14 cellular contexts compared by ENCODE assay signal in genomic region chr5:68225911-68226563, GRCh38. TPM values are rescaled to one million over a fixed set of nuclear protein-coding genes. Genes with fewer than 3 reads are reported as not detected.
DNase-seq lines count a peak whose midpoint lies in the region; ATAC-seq and TF ChIP-seq lines count a peak whose summit lies in the region.
"Had no signal": no experiment of that assay in that cellular context is flagged by ENCODE, and none has a peak within 500 bp of the region (broad histone marks: within the 10 kb centered on the region; RNA-seq: fewer than 3 reads in every experiment).

No MANE protein-coding gene starts in this region.

- peak in 1 of 2 donors; percentile 43 for ATAC-seq in upper lobe of left lung (ENCODE audit: low FRiP score in 2 of 2)
- ATAC-seq in HG03045 (IDR thresholded peaks at IDR 0.05; ENCODE audit: unreplicated experiment), result no peak

- H3K36me3 Mint-ChIP-seq in activated naive CD4-positive, alpha-beta T cell treated with anti-CD3 and anti-CD28 coated beads, Interleukin-2, amount 50 U/mL, for 24 hours, result peaks cover 11% of the 10 kb centered on the region

- no peak for DNase-seq in activated naive CD4-positive, alpha-beta T cell (lab: John Stamatoyannopoulos, UW)
- DNase-seq in mucosa of gallbladder (ENCODE audit: low spot score) (peak; percentile 70), upper lobe of left lung (no peak), NOMO-1 treated with dmso at 0.1 percent for 144 hours (lab: John Stamatoyannopoulos, UW; ENCODE audit: unreplicated experiment) (no peak), RPMI8226 (no peak)
- DNase-seq: ACHN; activated CD4-positive, alpha-beta T cell treated with anti-CD3 and anti-CD28 coated beads for 4 hours; activated naive CD4-positive, alpha-beta T cell treated with anti-CD3 and anti-CD28 coated beads, Interleukin-2, amount 50 U/mL, for 16 hours; GF-D8; occipital lobe had no signal

- 67 to 84% methylated on average over 15 of the region's 15 CpGs for WGBS in upper lobe of left lung, 2 donors

- H3K9me3 ChIP-seq in duodenal mucosa (ENCODE audit: control insufficient read depth in 1 of 2, low read length in 2 of 2), result peaks cover 2 to 3% of the 10 kb centered on the region in 2 donors
- no peaks in the 10 kb centered on the region for H3K9me3 ChIP-seq in upper lobe of left lung

- H3K27ac ChIP-seq in duodenal mucosa (ENCODE audit: low read depth, low read length) (no peak overlapping the region), upper lobe of left lung (peak overlapping the region; percentile 4 to 72 (median 30))
- H3K27ac ChIP-seq: KMS-11 had no signal

- TF ChIP-seq EP300 in upper lobe of left lung (IDR thresholded peaks at IDR 0.05), result no peak

- H3K4me1 Mint-ChIP-seq in activated naive CD4-positive, alpha-beta T cell treated with anti-CD3 and anti-CD28 coated beads, Interleukin-2, amount 50 U/mL, for 24 hours, result peaks cover 99% of the 10 kb centered on the region

- no peak overlapping the region for H3K4me3 Mint-ChIP-seq in activated naive CD4-positive, alpha-beta T cell treated with anti-CD3 and anti-CD28 coated beads, Interleukin-2, amount 50 U/mL, for 24 hours

- H3K9ac ChIP-seq in duodenal mucosa (ENCODE audit: low read depth in 1 of 2, low read length in 2 of 2), result peak overlapping the region in 1 of 2 donors; percentile 27
- H3K9ac ChIP-seq: KMS-11 had no signal

- H3K4me1 ChIP-seq in duodenal mucosa (ENCODE audit: control insufficient read depth in 1 of 2, insufficient read depth in 2 of 2, low read length in 2 of 2) (peaks cover 73 to 84% of the 10 kb centered on the region in 2 donors), upper lobe of left lung (peaks cover 29 to 38% (median 36%) of the 10 kb centered on the region in 4 donors)

- H3K4me3 ChIP-seq in duodenal mucosa (ENCODE audit: low read depth in 1 of 2, low read length in 2 of 2), result peak overlapping the region; percentile 48 to 54
- no peak overlapping the region for H3K4me3 ChIP-seq in upper lobe of left lung

- H3K27ac Mint-ChIP-seq in activated naive CD4-positive, alpha-beta T cell treated with anti-CD3 and anti-CD28 coated beads, Interleukin-2, amount 50 U/mL, for 24 hours, result peak overlapping the region; percentile 46

- no peak for TF ChIP-seq CTCF in upper lobe of left lung (IDR thresholded peaks at IDR 0.05)

- no peaks in the 10 kb centered on the region for H3K9me3 Mint-ChIP-seq in activated naive CD4-positive, alpha-beta T cell treated with anti-CD3 and anti-CD28 coated beads, Interleukin-2, amount 50 U/mL, for 24 hours

- peaks cover 17 to 21% of the 10 kb centered on the region in 2 donors for H3K36me3 ChIP-seq in duodenal mucosa (ENCODE audit: control insufficient read depth in 1 of 2, insufficient read depth in 2 of 2, low read length in 2 of 2)
- peaks cover 0 to 33% (median 10%) of the 10 kb centered on the region in 4 donors for H3K36me3 ChIP-seq in upper lobe of left lung

- H3K27me3 Mint-ChIP-seq in activated naive CD4-positive, alpha-beta T cell treated with anti-CD3 and anti-CD28 coated beads, Interleukin-2, amount 50 U/mL, for 24 hours, result no peaks in the 10 kb centered on the region

- TF ChIP-seq POLR2A in upper lobe of left lung (IDR thresholded peaks at IDR 0.05), result no peak

- H3K27me3 ChIP-seq in duodenal mucosa (ENCODE audit: control insufficient read depth in 1 of 2, insufficient read depth in 2 of 2, low read length in 2 of 2) (no peaks in the 10 kb centered on the region), upper lobe of left lung (no peaks in the 10 kb centered on the region)

RNA-seq across cellular contexts. Expression of gene PIK3R1, which starts 10.5 kb away (rescaled TPM):
- total RNA-seq in mucosa of gallbladder (125 TPM), upper lobe of left lung (100 to 1,000 TPM in 1 of 6 donors, 10 to 100 TPM in 5; 52.3 to 112 (median 92.5) TPM)

Comparison
In these comparisons a context has a peak if more than half of its experiments do, and no peak if none do; other contexts are left out.
1. H3K4me3 ChIP-seq: peak in duodenal mucosa (2 of 2); none in upper lobe of left lung (0 of 4).